Comparison of ENCODE assay signal across 1 cellular context in genomic region chrX:40175416-40176255, GRCh38.
TF ChIP-seq lines count a peak whose summit lies in the region.

No MANE protein-coding gene starts in this region.

TF ChIP-seq in HepG2, 621 proteins besides CTCF, POLR2A, EP300 and RAD21 (continued from another document and continues in another):
- TF ChIP-seq HINFP (CRISPR knock-in tag; IDR thresholded peaks at IDR 0.05; ENCODE audit: low read depth) (no peak), BRD4 (CRISPR knock-in tag; IDR thresholded peaks at IDR 0.05) (peak; percentile 62), ZNF121 (CRISPR knock-in tag; IDR thresholded peaks at IDR 0.05) (peak; percentile 23; the same call in 1 of the 2 replicates), ZNF746 (CRISPR knock-in tag; IDR thresholded peaks at IDR 0.05) (peak; percentile 63; the same call in 1 of the 2 replicates), ZBTB20 (CRISPR knock-in tag; IDR thresholded peaks at IDR 0.05; ENCODE audit: borderline replicate concordance, low read depth) (no peak), PLRG1 (conservative IDR thresholded peaks at IDR 0.05) (no peak), GATAD2A (CRISPR knock-in tag; IDR thresholded peaks at IDR 0.05) (no peak; the same call in 1 of the 2 replicates), ERF (CRISPR knock-in tag; IDR thresholded peaks at IDR 0.05) (peak; percentile 74; the same call in 1 of the 2 replicates), FOXA1 (IDR thresholded peaks at IDR 0.05) (no peak), FOXA1 (CRISPR knock-in tag; IDR thresholded peaks at IDR 0.05) (no peak), HIC2 (CRISPR knock-in tag; IDR thresholded peaks at IDR 0.05; ENCODE audit: low read depth) (no peak), ZUFSP (CRISPR knock-in tag; IDR thresholded peaks at IDR 0.05; ENCODE audit: borderline replicate concordance) (no peak), AKAP8 (CRISPR knock-in tag; IDR thresholded peaks at IDR 0.05) (peak; percentile 50; the same call in 1 of the 2 replicates), ZNF552 (CRISPR knock-in tag; IDR thresholded peaks at IDR 0.05; ENCODE audit: borderline replicate concordance) (no peak), IRX3 (CRISPR knock-in tag; IDR thresholded peaks at IDR 0.05; ENCODE audit: borderline replicate concordance, low read depth) (no peak), KDM5B (CRISPR knock-in tag; IDR thresholded peaks at IDR 0.05; ENCODE audit: borderline replicate concordance) (0 out of 2 replicates have a peak, but pooled peaks have one; percentile 43), ZNF260 (CRISPR knock-in tag; IDR thresholded peaks at IDR 0.05; ENCODE audit: borderline replicate concordance, low read depth) (no peak), SRSF9 (IDR thresholded peaks at IDR 0.05; ENCODE audit: borderline replicate concordance, insufficient read depth, low read depth, low read length, poor library complexity, severe bottlenecking) (no peak), ZHX1 (CRISPR knock-in tag; IDR thresholded peaks at IDR 0.05; ENCODE audit: low read depth) (peak; percentile 42; the same call in 1 of the 2 replicates), SRF (IDR thresholded peaks at IDR 0.05; ENCODE audit: low read depth, low read length) (no peak), ZNF597 (CRISPR knock-in tag; IDR thresholded peaks at IDR 0.05) (no peak), ARNT2 (CRISPR knock-in tag; IDR thresholded peaks at IDR 0.05; ENCODE audit: low read depth) (0 out of 2 replicates have a peak, but pooled peaks have one; percentile 46), ZNF670 (CRISPR knock-in tag; IDR thresholded peaks at IDR 0.05; ENCODE audit: borderline replicate concordance) (no peak), ZNF839 (CRISPR knock-in tag; IDR thresholded peaks at IDR 0.05; ENCODE audit: borderline replicate concordance) (no peak), RARA (CRISPR knock-in tag; IDR thresholded peaks at IDR 0.05) (no peak), MTERF4 (CRISPR knock-in tag; IDR thresholded peaks at IDR 0.05) (no peak), TOE1 (CRISPR knock-in tag; IDR thresholded peaks at IDR 0.05) (no peak), TMF1 (CRISPR knock-in tag; IDR thresholded peaks at IDR 0.05; ENCODE audit: low read depth) (no peak), ZNF672 (CRISPR knock-in tag; IDR thresholded peaks at IDR 0.05) (no peak), HDAC2 (CRISPR knock-in tag; IDR thresholded peaks at IDR 0.05) (no peak), PATZ1 (CRISPR knock-in tag; IDR thresholded peaks at IDR 0.05) (peak; percentile 78), HMGA1 (CRISPR knock-in tag; conservative IDR thresholded peaks at IDR 0.05) (no peak), HIVEP1 (CRISPR knock-in tag; IDR thresholded peaks at IDR 0.05) (no peak), ATF4 (CRISPR knock-in tag; IDR thresholded peaks at IDR 0.05) (peak in 1 of 2 experiments; percentile 47; a peak in 1 of 4 replicates), ZFX (CRISPR knock-in tag; IDR thresholded peaks at IDR 0.05; ENCODE audit: low read depth) (no peak; the same call in none of the 2 replicates), ZNF7 (CRISPR knock-in tag; IDR thresholded peaks at IDR 0.05) (no peak), ZNF720 (CRISPR knock-in tag; IDR thresholded peaks at IDR 0.05) (no peak), CCDC6 (CRISPR knock-in tag; IDR thresholded peaks at IDR 0.05) (peak; percentile 23; the same call in 1 of the 2 replicates), ZNF503 (CRISPR knock-in tag; IDR thresholded peaks at IDR 0.05) (no peak), ZNF709 (CRISPR knock-in tag; IDR thresholded peaks at IDR 0.05) (peak; percentile 43; the same call in 1 of the 2 replicates), WIZ (CRISPR knock-in tag; IDR thresholded peaks at IDR 0.05) (no peak), PLSCR1 (CRISPR knock-in tag; IDR thresholded peaks at IDR 0.05; ENCODE audit: borderline replicate concordance) (no peak), PRPF4 (IDR thresholded peaks at IDR 0.05; ENCODE audit: low read depth, low read length, poor library complexity, severe bottlenecking) (no peak), SYNCRIP (IDR thresholded peaks at IDR 0.05; ENCODE audit: insufficient read depth, low read depth, low read length) (no peak), E2F1 (CRISPR knock-in tag; IDR thresholded peaks at IDR 0.05) (peak; percentile 48; the same call in 1 of the 2 replicates), ZNF629 (CRISPR knock-in tag; conservative IDR thresholded peaks at IDR 0.05) (no peak), KLF13 (CRISPR knock-in tag; IDR thresholded peaks at IDR 0.05) (no peak), ZNF644 (CRISPR knock-in tag; IDR thresholded peaks at IDR 0.05; ENCODE audit: low read depth) (no peak), ZFP1 (CRISPR knock-in tag; IDR thresholded peaks at IDR 0.05) (no peak)
